ENCODE assay signal across 8 cellular contexts in the genomic region with DNA sequence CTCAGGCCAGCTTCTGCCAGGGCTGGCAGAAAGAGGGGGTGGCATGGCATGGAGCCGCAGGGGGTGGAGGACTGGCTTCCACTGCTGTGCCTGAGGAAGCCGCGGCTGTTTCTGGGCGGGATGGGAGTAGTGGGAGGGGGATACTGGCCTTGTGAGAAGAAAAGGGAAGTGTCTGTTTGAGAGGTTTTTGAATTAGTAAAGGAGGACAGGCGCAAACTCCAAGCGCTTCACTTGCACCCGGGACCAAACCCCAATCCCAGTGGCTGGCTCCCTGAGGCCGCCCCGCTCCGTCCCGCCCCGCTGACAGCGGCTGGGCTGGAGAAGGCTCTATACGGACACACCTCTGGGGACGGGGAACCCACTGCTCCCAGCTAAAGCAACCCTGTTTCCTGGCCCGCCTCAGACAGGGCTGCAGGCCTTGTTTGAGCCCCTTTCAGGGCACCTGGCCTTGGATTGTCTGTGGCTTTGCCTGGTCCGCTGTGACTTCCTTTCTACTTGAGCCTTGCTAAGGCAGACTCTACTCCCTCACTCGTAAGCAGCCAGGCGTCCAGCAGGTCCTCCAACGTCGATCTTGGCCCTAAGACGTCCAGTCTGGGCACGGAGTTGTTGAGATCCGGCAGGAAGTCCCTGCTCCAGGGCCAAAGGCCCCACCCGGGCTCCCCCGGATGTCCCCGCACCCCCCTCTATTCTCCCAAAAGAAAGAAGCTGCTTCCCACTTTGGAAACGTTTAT. TPM values are rescaled to one million over a fixed set of nuclear protein-coding genes. Genes with fewer than 3 reads are reported as not detected.
DNase-seq lines count a peak whose midpoint lies in the region; ATAC-seq and TF ChIP-seq lines count a peak whose summit lies in the region.

No MANE protein-coding gene starts in this region.

- H3F3A ChIP-seq in neural cell (ENCODE audit: insufficient read depth, low read length, poor library complexity, severe bottlenecking) = no peaks in the 10 kb centered on the region

- no peak for TF ChIP-seq RAD21 in neural cell (conservative IDR thresholded peaks at IDR 0.05)

- peak; percentile 23 for ATAC-seq in GM19395 (IDR thresholded peaks at IDR 0.05; ENCODE audit: unreplicated experiment)
- ATAC-seq in GM19023 (IDR thresholded peaks at IDR 0.05; ENCODE audit: unreplicated experiment) = no peak

- H3K9me2 ChIP-seq in neural cell (ENCODE audit: insufficient read depth, low read length) = no peaks in the 10 kb centered on the region

- no peak for TF ChIP-seq EP300 in neural cell (conservative IDR thresholded peaks at IDR 0.05; ENCODE audit: poor library complexity, severe bottlenecking)

- H3K9ac ChIP-seq in NT2/D1 (ENCODE audit: insufficient read length, low read depth) (peak overlapping the region; percentile 3), neural cell (ENCODE audit: low read length) (peak overlapping the region; percentile 61)

- H3K4me1 ChIP-seq in NT2/D1 (ENCODE audit: insufficient read depth, insufficient read length) = peaks cover 21% of the 10 kb centered on the region
- H3K4me1 ChIP-seq in effector memory CD4-positive, alpha-beta T cell (ENCODE audit: control insufficient read depth, insufficient read depth, low read length, poor library complexity, severe bottlenecking) = peaks cover 9% of the 10 kb centered on the region

- peak overlapping the region; percentile 60 for H2AFZ ChIP-seq in neural cell (ENCODE audit: low read depth, low read length)

- TF ChIP-seq CTCF in AG09309 (IDR thresholded peaks at IDR 0.05; ENCODE audit: control insufficient read depth, insufficient read depth, low read depth, low read length, missing control alignments) (no peak), neural cell (IDR thresholded peaks at IDR 0.05; ENCODE audit: poor library complexity, severe bottlenecking) (no peak)

- H3K36me3 ChIP-seq in NT2/D1 (ENCODE audit: insufficient read depth, insufficient read length, low read length) (no peaks in the 10 kb centered on the region), neural cell (ENCODE audit: insufficient read depth, low read length) (no peaks in the 10 kb centered on the region)
- no peaks in the 10 kb centered on the region for H3K36me3 ChIP-seq in effector memory CD4-positive, alpha-beta T cell (ENCODE audit: control insufficient read depth, insufficient read depth, low read length)

- H4K20me1 ChIP-seq in neural cell (ENCODE audit: insufficient read depth) = no peaks in the 10 kb centered on the region

- H3K27ac ChIP-seq in effector memory CD4-positive, alpha-beta T cell (ENCODE audit: insufficient read depth, low read length, poor library complexity, severe bottlenecking) = no peak overlapping the region
- no peak overlapping the region for H3K27ac ChIP-seq in neural cell (ENCODE audit: low read length)

- H3K9me3 ChIP-seq in NT2/D1 (ENCODE audit: insufficient read depth, low read length) (no peaks in the 10 kb centered on the region), neural cell (ENCODE audit: low read length) (no peaks in the 10 kb centered on the region)
- H3K9me3 ChIP-seq in effector memory CD4-positive, alpha-beta T cell (ENCODE audit: control insufficient read depth, low read length) = no peaks in the 10 kb centered on the region

- DNase-seq in AG09309 (ENCODE audit: low read depth) = no peak
- no peak for DNase-seq in NT2/D1 (ENCODE audit: low read depth, low spot score)
- DNase-seq in effector memory CD4-positive, alpha-beta T cell = no peak
- no peak for DNase-seq in COLO829 (ENCODE audit: low spot score)
- DNase-seq in NCI-H2171 (lab: John Stamatoyannopoulos, UW) = no peak

- peak overlapping the region; percentile 23 for H3K4me3 ChIP-seq in AG09309 (ENCODE audit: control insufficient read depth, low read depth, low read length)
- no peak overlapping the region for H3K4me3 ChIP-seq in NT2/D1 (ENCODE audit: insufficient read length, low read depth)
- peak overlapping the region; percentile 50 for H3K4me3 ChIP-seq in effector memory CD4-positive, alpha-beta T cell (ENCODE audit: insufficient read depth, low read depth, low read length, poor library complexity, severe bottlenecking)
- H3K4me3 ChIP-seq in neural cell (ENCODE audit: low read length) = peak overlapping the region; percentile 67

- H3K27me3 ChIP-seq in NT2/D1 (ENCODE audit: insufficient read depth, insufficient read length) (no peaks in the 10 kb centered on the region), neural cell (ENCODE audit: insufficient read depth, low read depth, low read length) (no peaks in the 10 kb centered on the region)
- H3K27me3 ChIP-seq in effector memory CD4-positive, alpha-beta T cell (replicated peaks; ENCODE audit: control insufficient read depth, insufficient read depth, low read length, poor library complexity, severe bottlenecking) = no peaks in the 10 kb centered on the region

- peak overlapping the region; percentile 30 for H3K4me2 ChIP-seq in neural cell (ENCODE audit: low read length)

- no peaks in the 10 kb centered on the region for H3K79me2 ChIP-seq in neural cell (replicated peaks; ENCODE audit: insufficient read depth, low read length)

TF ChIP-seq in neural cell, 6 proteins besides CTCF, POLR2A, EP300 and RAD21:
- TF ChIP-seq, protein P1, sequence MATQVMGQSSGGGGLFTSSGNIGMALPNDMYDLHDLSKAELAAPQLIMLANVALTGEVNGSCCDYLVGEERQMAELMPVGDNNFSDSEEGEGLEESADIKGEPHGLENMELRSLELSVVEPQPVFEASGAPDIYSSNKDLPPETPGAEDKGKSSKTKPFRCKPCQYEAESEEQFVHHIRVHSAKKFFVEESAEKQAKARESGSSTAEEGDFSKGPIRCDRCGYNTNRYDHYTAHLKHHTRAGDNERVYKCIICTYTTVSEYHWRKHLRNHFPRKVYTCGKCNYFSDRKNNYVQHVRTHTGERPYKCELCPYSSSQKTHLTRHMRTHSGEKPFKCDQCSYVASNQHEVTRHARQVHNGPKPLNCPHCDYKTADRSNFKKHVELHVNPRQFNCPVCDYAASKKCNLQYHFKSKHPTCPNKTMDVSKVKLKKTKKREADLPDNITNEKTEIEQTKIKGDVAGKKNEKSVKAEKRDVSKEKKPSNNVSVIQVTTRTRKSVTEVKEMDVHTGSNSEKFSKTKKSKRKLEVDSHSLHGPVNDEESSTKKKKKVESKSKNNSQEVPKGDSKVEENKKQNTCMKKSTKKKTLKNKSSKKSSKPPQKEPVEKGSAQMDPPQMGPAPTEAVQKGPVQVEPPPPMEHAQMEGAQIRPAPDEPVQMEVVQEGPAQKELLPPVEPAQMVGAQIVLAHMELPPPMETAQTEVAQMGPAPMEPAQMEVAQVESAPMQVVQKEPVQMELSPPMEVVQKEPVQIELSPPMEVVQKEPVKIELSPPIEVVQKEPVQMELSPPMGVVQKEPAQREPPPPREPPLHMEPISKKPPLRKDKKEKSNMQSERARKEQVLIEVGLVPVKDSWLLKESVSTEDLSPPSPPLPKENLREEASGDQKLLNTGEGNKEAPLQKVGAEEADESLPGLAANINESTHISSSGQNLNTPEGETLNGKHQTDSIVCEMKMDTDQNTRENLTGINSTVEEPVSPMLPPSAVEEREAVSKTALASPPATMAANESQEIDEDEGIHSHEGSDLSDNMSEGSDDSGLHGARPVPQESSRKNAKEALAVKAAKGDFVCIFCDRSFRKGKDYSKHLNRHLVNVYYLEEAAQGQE (IDR thresholded peaks at IDR 0.05; ENCODE audit: borderline replicate concordance) = no peak
- TF ChIP-seq MXI1 (conservative IDR thresholded peaks at IDR 0.05; ENCODE audit: poor library complexity, severe bottlenecking) = no peak
- TF ChIP-seq EZH2 (IDR thresholded peaks at IDR 0.05; ENCODE audit: borderline replicate concordance, insufficient read depth, low read length, poor library complexity, severe bottlenecking) = no peak
- TF ChIP-seq SMC3 (conservative IDR thresholded peaks at IDR 0.05; ENCODE audit: poor library complexity) = no peak
- TF ChIP-seq POLR2AphosphoS5 (IDR thresholded peaks at IDR 0.05) = no peak
- no peak for TF ChIP-seq TAF1 (IDR thresholded peaks at IDR 0.05; ENCODE audit: low read depth)

RNA-seq across cellular contexts. Expression of a gene that starts 2.2 kb away (rescaled TPM):
- not detected in 2 replicates for polyA plus RNA-seq in neural cell
- 0.81 TPM in 1 of 2 replicates, not detected in the other for polyA minus RNA-seq in neural cell

RNA-seq across cellular contexts. Expression of a gene that starts 5.5 kb away (rescaled TPM):
- not detected in 2 replicates for polyA plus RNA-seq in neural cell
- not detected in 2 replicates for polyA minus RNA-seq in neural cell

RNA-seq across cellular contexts. Expression of a gene that starts 12.1 kb away (rescaled TPM):
- not detected in 2 replicates for polyA plus RNA-seq in neural cell
- not detected in 2 replicates for polyA minus RNA-seq in neural cell

RNA-seq across cellular contexts. Expression of a gene that starts 43.5 kb away (rescaled TPM):
- not detected in 2 replicates for polyA plus RNA-seq in neural cell
- polyA minus RNA-seq in neural cell = not detected in 2 replicates

RNA-seq across cellular contexts. Expression of a gene that starts 47.4 kb away (rescaled TPM):
- polyA plus RNA-seq in neural cell = 34.5 and 64.7 TPM in 2 replicates
- polyA minus RNA-seq in neural cell = 37.3 and 41.6 TPM in 2 replicates
